1 cellular context compared by ENCODE assay signal in the genomic region with DNA sequence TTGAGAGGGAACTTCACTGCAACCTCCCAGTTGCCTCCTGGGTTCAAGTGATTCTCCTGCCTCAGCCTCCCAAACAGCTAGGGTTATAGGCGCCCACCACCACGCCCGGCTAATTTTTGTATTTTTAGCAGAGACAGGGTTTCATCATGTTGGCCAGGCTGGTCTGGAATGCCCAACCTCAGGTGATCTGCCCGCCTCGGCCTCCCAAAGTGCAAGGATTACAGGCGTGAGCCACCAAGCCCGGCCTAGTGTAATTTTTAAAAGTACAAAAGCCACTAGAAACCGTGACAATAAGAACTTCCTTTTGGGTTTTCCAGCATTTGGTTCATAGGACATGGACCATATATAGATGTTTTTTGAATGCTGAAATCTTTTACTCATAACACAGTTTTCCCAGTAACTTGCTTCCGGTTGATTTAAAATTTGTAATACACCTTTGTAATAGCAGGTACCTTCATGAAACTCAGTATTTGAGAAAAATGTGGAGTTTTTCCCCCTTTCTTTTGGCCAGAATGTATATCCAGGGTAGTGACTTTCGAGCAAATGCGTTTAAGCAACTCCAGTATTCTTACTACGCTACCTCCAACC.
TF ChIP-seq lines count a peak whose summit lies in the region.

No MANE protein-coding gene starts in this region.

TF ChIP-seq in HEK293, 187 proteins besides CTCF, POLR2A, EP300 and RAD21 (continued from another document):
- TF ChIP-seq, protein P1, sequence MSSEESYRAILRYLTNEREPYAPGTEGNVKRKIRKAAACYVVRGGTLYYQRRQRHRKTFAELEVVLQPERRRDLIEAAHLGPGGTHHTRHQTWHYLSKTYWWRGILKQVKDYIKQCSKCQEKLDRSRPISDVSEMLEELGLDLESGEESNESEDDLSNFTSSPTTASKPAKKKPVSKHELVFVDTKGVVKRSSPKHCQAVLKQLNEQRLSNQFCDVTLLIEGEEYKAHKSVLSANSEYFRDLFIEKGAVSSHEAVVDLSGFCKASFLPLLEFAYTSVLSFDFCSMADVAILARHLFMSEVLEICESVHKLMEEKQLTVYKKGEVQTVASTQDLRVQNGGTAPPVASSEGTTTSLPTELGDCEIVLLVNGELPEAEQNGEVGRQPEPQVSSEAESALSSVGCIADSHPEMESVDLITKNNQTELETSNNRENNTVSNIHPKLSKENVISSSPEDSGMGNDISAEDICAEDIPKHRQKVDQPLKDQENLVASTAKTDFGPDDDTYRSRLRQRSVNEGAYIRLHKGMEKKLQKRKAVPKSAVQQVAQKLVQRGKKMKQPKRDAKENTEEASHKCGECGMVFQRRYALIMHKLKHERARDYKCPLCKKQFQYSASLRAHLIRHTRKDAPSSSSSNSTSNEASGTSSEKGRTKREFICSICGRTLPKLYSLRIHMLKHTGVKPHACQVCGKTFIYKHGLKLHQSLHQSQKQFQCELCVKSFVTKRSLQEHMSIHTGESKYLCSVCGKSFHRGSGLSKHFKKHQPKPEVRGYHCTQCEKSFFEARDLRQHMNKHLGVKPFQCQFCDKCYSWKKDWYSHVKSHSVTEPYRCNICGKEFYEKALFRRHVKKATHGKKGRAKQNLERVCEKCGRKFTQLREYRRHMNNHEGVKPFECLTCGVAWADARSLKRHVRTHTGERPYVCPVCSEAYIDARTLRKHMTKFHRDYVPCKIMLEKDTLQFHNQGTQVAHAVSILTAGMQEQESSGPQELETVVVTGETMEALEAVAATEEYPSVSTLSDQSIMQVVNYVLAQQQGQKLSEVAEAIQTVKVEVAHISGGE (tag by site-specific recombination; conservative IDR thresholded peaks at IDR 0.05; ENCODE audit: low read depth): no peak
- TF ChIP-seq, protein P2, sequence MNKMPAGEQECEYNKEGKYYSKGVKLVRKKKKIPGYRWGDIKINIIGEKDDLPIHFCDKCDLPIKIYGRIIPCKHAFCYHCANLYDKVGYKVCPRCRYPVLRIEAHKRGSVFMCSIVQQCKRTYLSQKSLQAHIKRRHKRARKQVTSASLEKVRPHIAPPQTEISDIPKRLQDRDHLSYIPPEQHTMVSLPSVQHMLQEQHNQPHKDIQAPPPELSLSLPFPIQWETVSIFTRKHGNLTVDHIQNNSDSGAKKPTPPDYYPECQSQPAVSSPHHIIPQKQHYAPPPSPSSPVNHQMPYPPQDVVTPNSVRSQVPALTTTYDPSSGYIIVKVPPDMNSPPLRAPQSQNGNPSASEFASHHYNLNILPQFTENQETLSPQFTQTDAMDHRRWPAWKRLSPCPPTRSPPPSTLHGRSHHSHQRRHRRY (tag by site-specific recombination; IDR thresholded peaks at IDR 0.05): no peak
- TF ChIP-seq, protein P3, sequence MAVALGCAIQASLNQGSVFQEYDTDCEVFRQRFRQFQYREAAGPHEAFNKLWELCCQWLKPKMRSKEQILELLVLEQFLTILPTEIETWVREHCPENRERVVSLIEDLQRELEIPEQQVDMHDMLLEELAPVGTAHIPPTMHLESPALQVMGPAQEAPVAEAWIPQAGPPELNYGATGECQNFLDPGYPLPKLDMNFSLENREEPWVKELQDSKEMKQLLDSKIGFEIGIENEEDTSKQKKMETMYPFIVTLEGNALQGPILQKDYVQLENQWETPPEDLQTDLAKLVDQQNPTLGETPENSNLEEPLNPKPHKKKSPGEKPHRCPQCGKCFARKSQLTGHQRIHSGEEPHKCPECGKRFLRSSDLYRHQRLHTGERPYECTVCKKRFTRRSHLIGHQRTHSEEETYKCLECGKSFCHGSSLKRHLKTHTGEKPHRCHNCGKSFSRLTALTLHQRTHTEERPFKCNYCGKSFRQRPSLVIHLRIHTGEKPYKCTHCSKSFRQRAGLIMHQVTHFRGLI (tag by site-specific recombination; IDR thresholded peaks at IDR 0.05): peak; percentile 46; the same call in 1 of the 2 replicates
- TF ChIP-seq, protein P4, sequence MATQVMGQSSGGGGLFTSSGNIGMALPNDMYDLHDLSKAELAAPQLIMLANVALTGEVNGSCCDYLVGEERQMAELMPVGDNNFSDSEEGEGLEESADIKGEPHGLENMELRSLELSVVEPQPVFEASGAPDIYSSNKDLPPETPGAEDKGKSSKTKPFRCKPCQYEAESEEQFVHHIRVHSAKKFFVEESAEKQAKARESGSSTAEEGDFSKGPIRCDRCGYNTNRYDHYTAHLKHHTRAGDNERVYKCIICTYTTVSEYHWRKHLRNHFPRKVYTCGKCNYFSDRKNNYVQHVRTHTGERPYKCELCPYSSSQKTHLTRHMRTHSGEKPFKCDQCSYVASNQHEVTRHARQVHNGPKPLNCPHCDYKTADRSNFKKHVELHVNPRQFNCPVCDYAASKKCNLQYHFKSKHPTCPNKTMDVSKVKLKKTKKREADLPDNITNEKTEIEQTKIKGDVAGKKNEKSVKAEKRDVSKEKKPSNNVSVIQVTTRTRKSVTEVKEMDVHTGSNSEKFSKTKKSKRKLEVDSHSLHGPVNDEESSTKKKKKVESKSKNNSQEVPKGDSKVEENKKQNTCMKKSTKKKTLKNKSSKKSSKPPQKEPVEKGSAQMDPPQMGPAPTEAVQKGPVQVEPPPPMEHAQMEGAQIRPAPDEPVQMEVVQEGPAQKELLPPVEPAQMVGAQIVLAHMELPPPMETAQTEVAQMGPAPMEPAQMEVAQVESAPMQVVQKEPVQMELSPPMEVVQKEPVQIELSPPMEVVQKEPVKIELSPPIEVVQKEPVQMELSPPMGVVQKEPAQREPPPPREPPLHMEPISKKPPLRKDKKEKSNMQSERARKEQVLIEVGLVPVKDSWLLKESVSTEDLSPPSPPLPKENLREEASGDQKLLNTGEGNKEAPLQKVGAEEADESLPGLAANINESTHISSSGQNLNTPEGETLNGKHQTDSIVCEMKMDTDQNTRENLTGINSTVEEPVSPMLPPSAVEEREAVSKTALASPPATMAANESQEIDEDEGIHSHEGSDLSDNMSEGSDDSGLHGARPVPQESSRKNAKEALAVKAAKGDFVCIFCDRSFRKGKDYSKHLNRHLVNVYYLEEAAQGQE (tag by site-specific recombination; IDR thresholded peaks at IDR 0.05): no peak
